20 cellular contexts compared by ENCODE assay signal in genomic region chr13:94696171-94696570, GRCh38. TPM values are rescaled to one million over a fixed set of nuclear protein-coding genes. Genes with fewer than 3 reads are reported as not detected.
DNase-seq lines count a peak whose midpoint lies in the region; ATAC-seq, FAIRE-seq and TF ChIP-seq lines count a peak whose summit lies in the region.
"Had no signal": no experiment of that assay in that cellular context is flagged by ENCODE, and none has a peak within 500 bp of the region (broad histone marks: within the 10 kb centered on the region; RNA-seq: fewer than 3 reads in every experiment).

No MANE protein-coding gene starts in this region.

- TF ChIP-seq RAD21 in HepG2 (CRISPR knock-in tag; IDR thresholded peaks at IDR 0.05) = no peak

- H3K36me3 ChIP-seq in HepG2 (replicated peaks in 1 of 2; ENCODE audit: control insufficient read depth in 1 of 2, insufficient read depth in 2 of 2, low read length in 2 of 2) = no peaks in the 10 kb centered on the region
- H3K36me3 ChIP-seq in thyroid gland = no peaks in the 10 kb centered on the region
- H3K36me3 ChIP-seq: BLaER1 treated with 17β-estradiol and CSF1 and Interleukin-3, amounts not matched to agents 10 nM and 100 nM had no signal

- no peak overlapping the region for H3K9ac ChIP-seq in HepG2 (ENCODE audit: insufficient read depth, low read depth, low read length)
- H3K9ac ChIP-seq: BLaER1 treated with 17β-estradiol and CSF1 and Interleukin-3, amounts not matched to agents 10 nM and 100 nM; GM23248 had no signal

- intact Hi-C loops in HepG2 (cut with micrococcal nuclease; ENCODE audit: unreplicated experiment) (no loop called here), thyroid gland (cut with DNase I) (no loop called here)

- TF ChIP-seq POLR2A in HepG2 (IDR thresholded peaks at IDR 0.05; ENCODE audit: insufficient read depth in 1 of 2, low read depth in 2 of 2, low read length in 2 of 2) = no peak
- TF ChIP-seq POLR2A in thyroid gland (IDR thresholded peaks at IDR 0.05) = no peak

- H4K20me1 ChIP-seq in HepG2 (ENCODE audit: insufficient read depth, low read length) = no peaks in the 10 kb centered on the region
- H4K20me1 ChIP-seq: BLaER1 treated with 17β-estradiol and CSF1 and Interleukin-3, amounts not matched to agents 10 nM and 100 nM had no signal

- H3K27me3 ChIP-seq in HepG2 (ENCODE audit: control insufficient read depth in 1 of 2, insufficient read depth in 2 of 2, low read length in 2 of 2) = peaks cover 4 to 36% of the 10 kb centered on the region in 2 experiments; a peak in 4 of 5 replicates
- no peaks in the 10 kb centered on the region for H3K27me3 ChIP-seq in thyroid gland

- WGBS in HepG2 (ENCODE audit: low lambda C conversion rate) = 25% methylated on average over 1 of the region's 1 CpG
- 78 to 94% methylated on average over 1 of the region's 1 CpG for WGBS in thyroid gland, 2 donors

- no peak for FAIRE-seq in HepG2 (lab: Jason Lieb, UNC)
- FAIRE-seq: GM12892, H54 had no signal

- no peak overlapping the region for H3K27ac ChIP-seq in HepG2 (ENCODE audit: extremely low read length, insufficient read depth, low read length)
- H3K27ac ChIP-seq in thyroid gland = no peak overlapping the region
- H3K27ac ChIP-seq: BLaER1 treated with 17β-estradiol and CSF1 and Interleukin-3, amounts not matched to agents 10 nM and 100 nM; GM23248 had no signal

- no peak for TF ChIP-seq EP300 in HepG2 (IDR thresholded peaks at IDR 0.05; ENCODE audit: low read depth in 2 of 2, low read length in 2 of 2)
- no peak for TF ChIP-seq EP300 in HepG2 (CRISPR knock-in tag; IDR thresholded peaks at IDR 0.05; ENCODE audit: borderline replicate concordance)

- ATAC-seq in esophagus mucosa (peak; percentile 83), HepG2 (no peak), GM21619 (IDR thresholded peaks at IDR 0.05; ENCODE audit: unreplicated experiment) (no peak)
- ATAC-seq: HCT116 had no signal

- no peak for TF ChIP-seq CTCF in HepG2 (CRISPR knock-in tag; IDR thresholded peaks at IDR 0.05)
- no peak for TF ChIP-seq CTCF in thyroid gland (IDR thresholded peaks at IDR 0.05)

- POLR2A ChIA-PET in HEK293T (lab: Yijun Ruan, JAX) (no interaction called here), HepG2 (lab: Yijun Ruan, JAX) (no interaction called here)

- in situ Hi-C loops in Caki2 (cut with HindIII; ENCODE audit: low pct_unique_long_range_greater_than_20kb, low sequenced_read_pairs) = no loop called here
- in situ Hi-C loops in HepG2 (cut with HindIII; ENCODE audit: extremely low pct_ligation_motif_present, low pct_unique_long_range_greater_than_20kb) = loop anchor here (25.0 kb wide), 1 partner anchor 466 kb away; no protein-coding TSS in a partner anchor

- no TSS peak for BruUV-seq in HepG2 (replicated peaks; lab: Mats Ljungman, UMichigan)

- peak; percentile 39 for DNase-seq in Caki2 (ENCODE audit: low read depth)
- no peak for DNase-seq in HEK293T (ENCODE audit: extremely low spot score)
- peak; percentile 5 for DNase-seq in RKO (ENCODE audit: low spot score)
- DNase-seq in HepG2 (ENCODE audit: low spot score) = no peak
- DNase-seq in thyroid gland = no peak
- DNase-seq in stimulated activated CD4-positive, alpha-beta T cell treated with anti-CD3 and anti-CD28 coated beads, Interleukin-2, amount 100 ng/mL, for 48 hours = no peak
- DNase-seq: ACHN; Calu3; CD4-positive, CD25-positive, alpha-beta regulatory T cell; DMS153; DMS79 treated with DMSO at 0.1 percent for 48 hours; GDM1; GM23248 had no signal

- no peak overlapping the region for H2AFZ ChIP-seq in HepG2 (ENCODE audit: low read length)
- H2AFZ ChIP-seq: GM23248 had no signal

- no peak overlapping the region for H3K4me2 ChIP-seq in HepG2 (ENCODE audit: low read depth, low read length)
- H3K4me2 ChIP-seq: BLaER1 treated with 17β-estradiol and CSF1 and Interleukin-3, amounts not matched to agents 10 nM and 100 nM had no signal

- H3K4me3 ChIP-seq in HepG2 (replicated peaks in 1 of 3; ENCODE audit: insufficient read depth in 1 of 3, low read depth in 2 of 3, low read length in 3 of 3) (no peak overlapping the region), thyroid gland (replicated peaks in 1 of 3) (no peak overlapping the region)
- H3K4me3 ChIP-seq: BLaER1 treated with 17β-estradiol and CSF1 and Interleukin-3, amounts not matched to agents 10 nM and 100 nM; GM23248 had no signal

- CTCF ChIA-PET in HEK293T (lab: Yijun Ruan, JAX) = interaction anchor here (1.0 kb wide), 1 partner anchor 22 kb away, joined by 3 read pairs; no protein-coding TSS in a partner anchor
- CTCF ChIA-PET in HepG2 (lab: Yijun Ruan, JAX; ENCODE audit: low intra/inter-chr PET ratio, low total read pairs) = no interaction called here

- H3K79me2 ChIP-seq in HepG2 (ENCODE audit: insufficient read depth, low read length) = no peaks in the 10 kb centered on the region

- H3K4me1 ChIP-seq in HepG2 (ENCODE audit: insufficient read depth, low read length) (no peaks in the 10 kb centered on the region), thyroid gland (no peaks in the 10 kb centered on the region)
- H3K4me1 ChIP-seq: BLaER1 treated with 17β-estradiol and CSF1 and Interleukin-3, amounts not matched to agents 10 nM and 100 nM had no signal

- H3K9me3 ChIP-seq in HepG2 (ENCODE audit: low read length) (no peaks in the 10 kb centered on the region), thyroid gland (no peaks in the 10 kb centered on the region)

TF ChIP-seq in HEK293T, 16 proteins besides CTCF, POLR2A, EP300 and RAD21:
- TF ChIP-seq ELF4 (IDR thresholded peaks at IDR 0.05) (no peak), PKNOX1 (IDR thresholded peaks at IDR 0.05) (peak; percentile 82)

TF ChIP-seq in HepG2, 621 proteins besides CTCF, POLR2A, EP300 and RAD21:
- no peak for TF ChIP-seq SMC3 (IDR thresholded peaks at IDR 0.05; ENCODE audit: low read length)
- TF ChIP-seq DZIP1 (CRISPR knock-in tag; IDR thresholded peaks at IDR 0.05) = no peak
- TF ChIP-seq, protein P1, sequence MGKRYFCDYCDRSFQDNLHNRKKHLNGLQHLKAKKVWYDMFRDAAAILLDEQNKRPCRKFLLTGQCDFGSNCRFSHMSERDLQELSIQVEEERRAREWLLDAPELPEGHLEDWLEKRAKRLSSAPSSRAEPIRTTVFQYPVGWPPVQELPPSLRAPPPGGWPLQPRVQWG (CRISPR knock-in tag; IDR thresholded peaks at IDR 0.05; ENCODE audit: borderline replicate concordance, low read depth) = no peak
TF ChIP-seq in HepG2: peak in this region for 0.

RNA-seq across cellular contexts. Expression of gene SOX21, which starts 16.2 kb away (rescaled TPM):
- not detected in 2 replicates for total RNA-seq in Caki2 (2014; rRNA removed; shearing (Covaris generic); ENCODE audit: low replicate concordance)
- 12.8 TPM for total RNA-seq in esophagus mucosa
- total RNA-seq in HepG2 (2016; rRNA removed; fragmentation: Illumina TruSeq; extraction: Trizol) = not detected in 2 replicates
- total RNA-seq in HepG2 (2016; cell fraction: cytosol; rRNA removed; fragmentation: Illumina TruSeq; extraction: Trizol; ENCODE audit: low read depth) = not detected in 2 replicates
- not detected in 2 replicates for total RNA-seq in HepG2 (2016; cell fraction: insoluble cytoplasmic fraction; rRNA removed; fragmentation: Illumina TruSeq; extraction: Trizol)
- total RNA-seq in HepG2 (2016; cell fraction: membrane; rRNA removed; fragmentation: Illumina TruSeq; extraction: Trizol) = not detected in 2 replicates
- total RNA-seq in HepG2 (2016; cell fraction: nucleus; rRNA removed; fragmentation: Illumina TruSeq; extraction: Trizol) = not detected in 2 replicates
- polyA plus RNA-seq in HepG2 (2011; rRNA removed) = not detected in 2 replicates
- polyA plus RNA-seq in HepG2 (2011; cell fraction: cytosol; rRNA removed) = not detected in 2 replicates
- polyA plus RNA-seq in HepG2 (2011; cell fraction: nucleus; rRNA removed) = not detected in 2 replicates
- not detected in 2 replicates for polyA plus RNA-seq in HepG2 (2012)
- not detected in 2 replicates for polyA plus RNA-seq in HepG2 (2016; cell fraction: cytosol; fragmentation: Illumina TruSeq; extraction: Trizol; ENCODE audit: low read depth)
- not detected in 2 replicates for polyA plus RNA-seq in HepG2 (2016; cell fraction: insoluble cytoplasmic fraction; fragmentation: Illumina TruSeq; extraction: Trizol; ENCODE audit: low read depth)
- not detected in 2 replicates for polyA plus RNA-seq in HepG2 (2016; cell fraction: membrane; fragmentation: Illumina TruSeq; extraction: Trizol; ENCODE audit: low read depth)
- not detected in 2 replicates for polyA plus RNA-seq in HepG2 (2016; cell fraction: nucleus; fragmentation: Illumina TruSeq; extraction: Trizol; ENCODE audit: insufficient read depth, low read depth)
- polyA minus RNA-seq in HepG2 (2011; rRNA and poly(A)+ RNA removed; ENCODE audit: low replicate concordance) = not detected in 2 replicates
- polyA minus RNA-seq in HepG2 (2011; cell fraction: cytosol; rRNA and poly(A)+ RNA removed) = not detected in 2 replicates
- polyA minus RNA-seq in HepG2 (2011; cell fraction: nucleus; rRNA and poly(A)+ RNA removed) = not detected in 2 replicates
- total RNA-seq in thyroid gland = under 1 TPM in 2 of 4 donors, not detected in 2; 0.20 to 0.22 TPM
- total RNA-seq: A172; Calu3; CD4-positive, CD25-positive, alpha-beta regulatory T cell; GM23248 had no signal
- polyA plus RNA-seq: CD4-positive, CD25-positive, alpha-beta regulatory T cell; GM23248 had no signal

Comparison
In these comparisons a context has a peak if more than half of its experiments do, and no peak if none do; other contexts are left out.
1. DNase-seq: peak in Caki2 (single experiment) and RKO (single experiment); none in HEK293T (single experiment), HepG2 (single experiment), thyroid gland (0 of 2) and stimulated activated CD4-positive, alpha-beta T cell treated with anti-CD3 and anti-CD28 coated beads, Interleukin-2, amount 100 ng/mL, for 48 hours (0 of 2).
2. RNA of gene SOX21, which starts 16.2 kb away (total RNA-seq): 12.8 TPM in esophagus mucosa (single experiment); 0.20 to 0.22 TPM in thyroid gland, not detected in Caki2 and not detected in HepG2; every median in the first group is over 10 times any median in the second.